Comparison of ENCODE assay signal across 19 cellular contexts in genomic region chr22:50516068-50516467, GRCh38. TPM values are rescaled to one million over a fixed set of nuclear protein-coding genes. Genes with fewer than 3 reads are reported as not detected.
A peak's percentile ranks its signal among the peaks of the same experiment; 100 is the strongest.
DNase-seq lines count a peak whose midpoint lies in the region; ATAC-seq and TF ChIP-seq lines count a peak whose summit lies in the region.
"Had no signal": no experiment of that assay in that cellular context is flagged by ENCODE, and none has a peak within 500 bp of the region (broad histone marks: within the 10 kb centered on the region; RNA-seq: fewer than 3 reads in every experiment).

No MANE protein-coding gene starts in this region.

- no peaks in the 10 kb centered on the region for H3K79me1 ChIP-seq in trophoblast cell (ENCODE audit: low read length)

- H3K4me2 ChIP-seq in DND-41 (ENCODE audit: insufficient read depth, low read length) = no peak overlapping the region
- peak overlapping the region; percentile 22 for H3K4me2 ChIP-seq in Loucy (ENCODE audit: low read depth, low read length, poor library complexity, severe bottlenecking)
- H3K4me2 ChIP-seq in trophoblast cell (ENCODE audit: low read length) = peak overlapping the region; percentile 38
- H3K4me2 ChIP-seq: GM23338 had no signal

- peaks cover 75% of the 10 kb centered on the region for H3K36me3 ChIP-seq in DND-41 (ENCODE audit: insufficient read depth, low read length)
- H3K36me3 ChIP-seq in Loucy (ENCODE audit: insufficient read depth, low read length) = peaks cover 31% of the 10 kb centered on the region; the same call in 1 of the 2 replicates
- peaks cover 36 to 43% of the 10 kb centered on the region in 2 experiments for H3K36me3 ChIP-seq in trophoblast cell (ENCODE audit: control insufficient read depth in 1 of 2, insufficient read depth in 2 of 2, low read length in 2 of 2)

- no peak overlapping the region for H3K18ac ChIP-seq in trophoblast cell (ENCODE audit: low read length)

- no peak for TF ChIP-seq CTCF in DND-41 (IDR thresholded peaks at IDR 0.05; ENCODE audit: borderline replicate concordance, extremely low read depth, low read length, poor library complexity, severe bottlenecking)
- no peak for TF ChIP-seq CTCF in Loucy (conservative IDR thresholded peaks at IDR 0.05; ENCODE audit: low read length)

- peak overlapping the region; percentile 19 for H3K4ac ChIP-seq in trophoblast cell (ENCODE audit: low read depth, low read length)

- no peak overlapping the region for H2AK5ac ChIP-seq in trophoblast cell (ENCODE audit: low read length)

- H4K12ac ChIP-seq in trophoblast cell (ENCODE audit: low read depth, low read length) = no peak overlapping the region

- H3F3A ChIP-seq in Loucy (ENCODE audit: low read depth) = no peaks in the 10 kb centered on the region

- no CpG with 5 or more reads among the region's 8 CpGs for WGBS in trophoblast cell (ENCODE audit: extremely low coverage, insufficient coverage, insufficient read length)

- no peak overlapping the region for H3K23ac ChIP-seq in trophoblast cell (ENCODE audit: low read length)

- no peak overlapping the region for H2BK12ac ChIP-seq in trophoblast cell (ENCODE audit: low read length)

- no peaks in the 10 kb centered on the region for H3K9me2 ChIP-seq in Loucy (replicated peaks; ENCODE audit: low read depth, low read length)

- H2BK120ac ChIP-seq in trophoblast cell (ENCODE audit: insufficient read depth, low read length, poor library complexity) = no peak overlapping the region

- H2BK5ac ChIP-seq in trophoblast cell (ENCODE audit: low read depth, low read length, poor library complexity) = no peak overlapping the region

- no peak overlapping the region for H4K91ac ChIP-seq in trophoblast cell (ENCODE audit: low read depth, low read length)

- H3K9ac ChIP-seq in DND-41 (ENCODE audit: low read depth, low read length) = no peak overlapping the region
- no peak overlapping the region for H3K9ac ChIP-seq in Loucy (ENCODE audit: low read depth, low read length, poor library complexity, severe bottlenecking)
- H3K9ac ChIP-seq in trophoblast cell (ENCODE audit: low read length) = no peak overlapping the region

- H2AFZ ChIP-seq in DND-41 (ENCODE audit: low read depth, low read length) (no peak overlapping the region), Loucy (ENCODE audit: low read length) (no peak overlapping the region), trophoblast cell (ENCODE audit: insufficient read depth, low read length, poor library complexity) (no peak overlapping the region)
- H2AFZ ChIP-seq: GM23338 had no signal

- H3K79me2 ChIP-seq in DND-41 (ENCODE audit: insufficient read depth, low read length) (peaks cover 67% of the 10 kb centered on the region), Loucy (ENCODE audit: insufficient read depth, low read length) (peaks cover 59% of the 10 kb centered on the region), trophoblast cell (ENCODE audit: control insufficient read depth, insufficient read depth, low read length, poor library complexity) (no peaks in the 10 kb centered on the region)

- H3K4me1 ChIP-seq in DND-41 (ENCODE audit: insufficient read depth, low read length) (peaks cover 14% of the 10 kb centered on the region), Loucy (ENCODE audit: insufficient read depth, low read length, poor library complexity, severe bottlenecking) (peaks cover 20% of the 10 kb centered on the region), trophoblast cell (ENCODE audit: control insufficient read depth in 1 of 2, insufficient read depth in 2 of 2, low read length in 2 of 2) (peaks cover 5 to 8% of the 10 kb centered on the region in 2 experiments)

- no peak overlapping the region for H4K8ac ChIP-seq in trophoblast cell (ENCODE audit: low read depth, low read length)

- H3K14ac ChIP-seq in trophoblast cell (ENCODE audit: low read length) = no peak overlapping the region

- H3K27ac ChIP-seq in DND-41 (ENCODE audit: low read length) = peak overlapping the region; percentile 40; the same call in 1 of the 2 replicates
- no peak overlapping the region for H3K27ac ChIP-seq in trophoblast cell (ENCODE audit: low read depth, low read length)

- ATAC-seq in DND-41 (ENCODE audit: insufficient read depth, low read depth) (no peak), esophagus mucosa (peak; percentile 10), HG02610 (IDR thresholded peaks at IDR 0.05; ENCODE audit: unreplicated experiment) (no peak)
- ATAC-seq: CD8-positive, alpha-beta T cell; GM23338; HCT116; HepG2 had no signal

- DNase-seq in DND-41 (no peak), trophoblast cell (no peak), superior temporal gyrus (ENCODE audit: extremely low spot score) (no peak), HT-29 (ENCODE audit: low spot score) (no peak)
- DNase-seq: ACHN; AML-193; Calu3; CD8-positive, alpha-beta T cell; DMS79 treated with DMSO at 0.1 percent for 48 hours; EL; HFFc6; KBM-7 had no signal

- H4K20me1 ChIP-seq in DND-41 (ENCODE audit: insufficient read depth, low read length) (peaks cover 69% of the 10 kb centered on the region), Loucy (ENCODE audit: insufficient read depth, low read length, poor library complexity, severe bottlenecking) (peaks cover 9% of the 10 kb centered on the region)

- H3K4me3 ChIP-seq in DND-41 (ENCODE audit: low read depth in 1 of 2, low read length in 2 of 2) (no peak overlapping the region), Loucy (ENCODE audit: low read length, poor library complexity, severe bottlenecking) (no peak overlapping the region), trophoblast cell (ENCODE audit: low read depth, low read length) (no peak overlapping the region)
- H3K4me3 ChIP-seq: GM23338 had no signal

- H3K9me3 ChIP-seq in DND-41 (ENCODE audit: insufficient read depth, low read length, severe bottlenecking) (no peaks in the 10 kb centered on the region), Loucy (ENCODE audit: insufficient read depth, low read depth, low read length) (no peaks in the 10 kb centered on the region), trophoblast cell (ENCODE audit: insufficient read depth, low read depth, low read length) (no peaks in the 10 kb centered on the region)

- H3K27me3 ChIP-seq in DND-41 (ENCODE audit: insufficient read depth, low read length, poor library complexity) = no peaks in the 10 kb centered on the region
- no peaks in the 10 kb centered on the region for H3K27me3 ChIP-seq in Loucy (ENCODE audit: insufficient read depth, low read length, poor library complexity, severe bottlenecking)
- H3K27me3 ChIP-seq in trophoblast cell (ENCODE audit: insufficient read depth, low read length) = no peaks in the 10 kb centered on the region

RNA-seq across cellular contexts. Expression of gene NCAPH2, which starts 8.0 kb away (rescaled TPM):
- 37.1 TPM for total RNA-seq in esophagus mucosa
- 24.4 and 24.9 TPM in 2 replicates for polyA plus RNA-seq in trophoblast cell (2013)
- total RNA-seq in HT-29 (2014; rRNA removed; shearing (Covaris generic)) = 87.9 and 88.8 TPM in 2 replicates

RNA-seq across cellular contexts. Expression of gene LMF2, which starts 8.6 kb away (rescaled TPM):
- 43.7 TPM for total RNA-seq in esophagus mucosa
- 63.1 and 64.7 TPM in 2 replicates for polyA plus RNA-seq in trophoblast cell (2013)
- total RNA-seq in HT-29 (2014; rRNA removed; shearing (Covaris generic)) = 52.8 and 53.2 TPM in 2 replicates

RNA-seq across cellular contexts. Expression of gene SCO2, which starts 9.3 kb away (rescaled TPM):
- total RNA-seq in esophagus mucosa = 1.2 TPM
- polyA plus RNA-seq in trophoblast cell (2013) = 0.60 and 0.63 TPM in 2 replicates
- total RNA-seq in HT-29 (2014; rRNA removed; shearing (Covaris generic)) = 5.0 and 5.5 TPM in 2 replicates

RNA-seq across cellular contexts. Expression of gene TYMP, which starts 13.7 kb away (rescaled TPM):
- 86.0 TPM for total RNA-seq in esophagus mucosa
- 19.5 and 20.6 TPM in 2 replicates for polyA plus RNA-seq in trophoblast cell (2013)
- 6.9 and 7.4 TPM in 2 replicates for total RNA-seq in HT-29 (2014; rRNA removed; shearing (Covaris generic))

RNA-seq across cellular contexts. Expression of gene MIOX, which starts 29.4 kb away (rescaled TPM):
- total RNA-seq in esophagus mucosa = not detected
- 1.1 and 1.2 TPM in 2 replicates for polyA plus RNA-seq in trophoblast cell (2013)
- total RNA-seq in HT-29 (2014; rRNA removed; shearing (Covaris generic)) = not detected in 2 replicates
- total RNA-seq: CD8-positive, alpha-beta T cell; GM23338; HFFc6 had no signal
- polyA plus RNA-seq: GM23338, IgD-negative memory B cell had no signal
